In the genomic region with DNA sequence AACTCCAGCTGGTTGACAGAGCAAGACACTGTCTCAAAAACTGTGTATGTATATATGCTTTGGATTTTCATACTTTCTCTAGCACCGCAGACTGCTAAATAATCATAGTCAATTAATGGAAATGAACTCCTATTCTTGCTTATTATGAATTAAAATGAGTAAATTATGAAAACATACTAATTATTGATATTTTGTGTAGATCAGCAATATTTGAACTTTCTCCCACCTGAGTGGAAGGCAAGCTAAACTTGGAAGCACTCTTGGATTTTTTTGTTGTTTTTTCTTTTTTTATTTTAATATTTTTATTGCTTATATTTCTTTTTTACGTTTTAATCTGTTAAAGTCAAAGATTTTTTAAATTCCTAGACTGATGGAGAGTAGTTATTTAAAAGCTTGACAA, we compare ENCODE assay signal across 40 cellular contexts.
"Had no signal": no experiment of that assay in that cellular context is flagged by ENCODE, and none has a peak within 500 bp of the region (broad histone marks: within the 10 kb centered on the region; RNA-seq: fewer than 3 reads in every experiment).

No MANE protein-coding gene starts in this region.

- H3K9me3 ChIP-seq: adrenal gland, ascending aorta, body of pancreas, breast epithelium had no signal

- H3K27ac ChIP-seq: adrenal gland, ascending aorta, body of pancreas, brain microvascular endothelial cell, breast epithelium, cardiac muscle cell had no signal

- H3K9me3 Mint-ChIP-seq: activated naive CD4-positive, alpha-beta T cell treated with anti-CD3 and anti-CD28 coated beads for 36 hours; activated naive CD4-positive, alpha-beta T cell treated with anti-CD3 and anti-CD28 coated beads, Interleukin-2, amount 10 ng/mL, durations not matched to agents 7 days and 5 days; activated naive CD4-positive, alpha-beta T cell treated with anti-CD3 and anti-CD28 coated beads, Interleukin-2, amount 50 U/mL, for 24 hours; activated naive CD4-positive, alpha-beta T cell treated with anti-CD3 and anti-CD28 coated beads, Interleukin-2, amount 50 U/mL, for 72 hours; activated naive CD8-positive, alpha-beta T cell treated with anti-CD3 and anti-CD28 coated beads for 36 hours; activated naive CD8-positive, alpha-beta T cell treated with anti-CD3 and anti-CD28 coated beads, Interleukin-2, amount 10 ng/mL, durations not matched to agents 7 days and 5 days; activated naive CD8-positive, alpha-beta T cell treated with anti-CD3 and anti-CD28 coated beads, Interleukin-2, amount 50 U/mL, for 24 hours; activated T-cell treated with anti-CD3 and anti-CD28 coated beads, Interleukin-2, amount 50 U/mL, for 24 hours; activated T-cell treated with anti-CD3 and anti-CD28 coated beads, Interleukin-2, amount 50 U/mL, for 4 hours; activated T-cell treated with anti-CD3 and anti-CD28 coated beads, Interleukin-2, amount 50 U/mL, for 72 hours; activated T-helper 1 cell treated with anti-CD3 and anti-CD28 coated beads, Interleukin-12 subunit alpha, Interleukin-12 subunit beta, Interleukin-2, Interleukin-4 antibody, amounts not matched to agents 30 ng/mL and 10 ng/mL and 1 ng/mL, durations not matched to agents 14 hours and 24 hours and 36 hours; activated T-helper 17 cell treated with anti-CD3 and anti-CD28 coated beads, Interleukin-2, amount 50 U/mL, for 72 hours; activated T-helper 2 cell treated with anti-CD3 and anti-CD28 coated beads, Interferon-gamma antibody, Interleukin-2, Interleukin-4, amounts not matched to agents 10 μg/mL and 5 μg/mL and 100 μg/mL, durations not matched to agents 14 hours and 24 hours and 36 hours; central memory CD8-positive, alpha-beta T cell had no signal

- ATAC-seq: activated naive CD4-positive, alpha-beta T cell treated with anti-CD3 and anti-CD28 coated beads, Interleukin-2, amount 50 U/mL, for 72 hours; activated naive CD8-positive, alpha-beta T cell treated with anti-CD3 and anti-CD28 coated beads, Interleukin-2, amount 50 U/mL, for 24 hours; activated T-cell treated with anti-CD3 and anti-CD28 coated beads, Interleukin-2, amount 50 U/mL, for 4 hours; activated T-cell treated with anti-CD3 and anti-CD28 coated beads, Interleukin-2, amount 50 U/mL, for 72 hours; activated T-helper 17 cell treated with anti-CD3 and anti-CD28 coated beads, Interleukin-2, amount 50 U/mL, for 72 hours; body of pancreas had no signal

- DNase-seq: activated effector memory CD4-positive, alpha-beta T cell treated with anti-CD3 and anti-CD28 coated beads, Interleukin-2, amount 50 U/mL, for 16 hours; activated effector memory CD4-positive, alpha-beta T cell treated with Interleukin-2 at 50 U/mL for 16 hours; activated gamma-delta T cell; activated gamma-delta T cell treated with Interleukin-2 at 50 U/mL for 16 hours; activated naive CD4-positive, alpha-beta T cell; activated naive CD4-positive, alpha-beta T cell treated with anti-CD3 and anti-CD28 coated beads for 36 hours; activated naive CD4-positive, alpha-beta T cell treated with anti-CD3 and anti-CD28 coated beads, Interleukin-2, amount 10 ng/mL, durations not matched to agents 7 days and 5 days; activated naive CD4-positive, alpha-beta T cell treated with anti-CD3 and anti-CD28 coated beads, Interleukin-2, amount 50 U/mL, for 16 hours; activated naive CD4-positive, alpha-beta T cell treated with Interleukin-2 at 50 U/mL for 16 hours; activated naive CD8-positive, alpha-beta T cell treated with anti-CD3 and anti-CD28 coated beads for 36 hours; activated naive CD8-positive, alpha-beta T cell treated with anti-CD3 and anti-CD28 coated beads, Interleukin-2, amount 10 ng/mL, durations not matched to agents 7 days and 5 days; activated naive CD8-positive, alpha-beta T cell treated with anti-CD3 and anti-CD28 coated beads, Interleukin-2, amount 50 U/mL, for 24 hours; activated T-cell treated with anti-CD3 and anti-CD28 coated beads, Interleukin-2, amount 50 U/mL, for 1 hour; activated T-cell treated with anti-CD3 and anti-CD28 coated beads, Interleukin-2, amount 50 U/mL, for 24 hours; activated T-cell treated with anti-CD3 and anti-CD28 coated beads, Interleukin-2, amount 50 U/mL, for 4 hours; activated T-cell treated with anti-CD3 and anti-CD28 coated beads, Interleukin-2, amount 50 U/mL, for 48 hours; activated T-cell treated with anti-CD3 and anti-CD28 coated beads, Interleukin-2, amount 50 U/mL, for 72 hours; adrenal gland; amniotic stem cell; amygdala; anterior cingulate cortex; aorta; body of pancreas; brain microvascular endothelial cell; caudate nucleus; central memory CD4-positive, alpha-beta T cell; cerebellar nuclear complex had no signal

- H3K4me3 Mint-ChIP-seq: activated naive CD4-positive, alpha-beta T cell treated with anti-CD3 and anti-CD28 coated beads for 36 hours; activated naive CD4-positive, alpha-beta T cell treated with anti-CD3 and anti-CD28 coated beads, Interleukin-2, amount 10 ng/mL, durations not matched to agents 7 days and 5 days; activated naive CD4-positive, alpha-beta T cell treated with anti-CD3 and anti-CD28 coated beads, Interleukin-2, amount 50 U/mL, for 24 hours; activated naive CD8-positive, alpha-beta T cell; activated naive CD8-positive, alpha-beta T cell treated with anti-CD3 and anti-CD28 coated beads for 36 hours; activated naive CD8-positive, alpha-beta T cell treated with anti-CD3 and anti-CD28 coated beads, Interleukin-2, amount 10 ng/mL, durations not matched to agents 7 days and 5 days; activated naive CD8-positive, alpha-beta T cell treated with anti-CD3 and anti-CD28 coated beads, Interleukin-2, amount 50 U/mL, for 24 hours; activated T-cell treated with anti-CD3 and anti-CD28 coated beads, Interleukin-2, amount 50 U/mL, for 24 hours; activated T-cell treated with anti-CD3 and anti-CD28 coated beads, Interleukin-2, amount 50 U/mL, for 4 hours; activated T-cell treated with anti-CD3 and anti-CD28 coated beads, Interleukin-2, amount 50 U/mL, for 72 hours; activated T-helper 1 cell treated with anti-CD3 and anti-CD28 coated beads, Interleukin-12 subunit alpha, Interleukin-12 subunit beta, Interleukin-2, Interleukin-4 antibody, amounts not matched to agents 30 ng/mL and 10 ng/mL and 1 ng/mL, durations not matched to agents 14 hours and 24 hours and 36 hours; activated T-helper 17 cell treated with anti-CD3 and anti-CD28 coated beads, Interleukin-2, amount 50 U/mL, for 72 hours; brain; central memory CD8-positive, alpha-beta T cell had no signal

- H3K27ac Mint-ChIP-seq: activated naive CD4-positive, alpha-beta T cell treated with anti-CD3 and anti-CD28 coated beads for 36 hours; activated naive CD4-positive, alpha-beta T cell treated with anti-CD3 and anti-CD28 coated beads, Interleukin-2, amount 10 ng/mL, durations not matched to agents 7 days and 5 days; activated naive CD4-positive, alpha-beta T cell treated with anti-CD3 and anti-CD28 coated beads, Interleukin-2, amount 50 U/mL, for 24 hours; activated naive CD4-positive, alpha-beta T cell treated with anti-CD3 and anti-CD28 coated beads, Interleukin-2, amount 50 U/mL, for 72 hours; activated naive CD8-positive, alpha-beta T cell; activated naive CD8-positive, alpha-beta T cell treated with anti-CD3 and anti-CD28 coated beads for 36 hours; activated naive CD8-positive, alpha-beta T cell treated with anti-CD3 and anti-CD28 coated beads, Interleukin-2, amount 10 ng/mL, durations not matched to agents 7 days and 5 days; activated naive CD8-positive, alpha-beta T cell treated with anti-CD3 and anti-CD28 coated beads, Interleukin-2, amount 50 U/mL, for 24 hours; activated T-cell treated with anti-CD3 and anti-CD28 coated beads, Interleukin-2, amount 50 U/mL, for 24 hours; activated T-cell treated with anti-CD3 and anti-CD28 coated beads, Interleukin-2, amount 50 U/mL, for 72 hours; activated T-helper 1 cell treated with anti-CD3 and anti-CD28 coated beads, Interleukin-12 subunit alpha, Interleukin-12 subunit beta, Interleukin-2, Interleukin-4 antibody, amounts not matched to agents 30 ng/mL and 10 ng/mL and 1 ng/mL, durations not matched to agents 14 hours and 24 hours and 36 hours; activated T-helper 17 cell treated with anti-CD3 and anti-CD28 coated beads, Interleukin-2, amount 50 U/mL, for 72 hours; activated T-helper 2 cell treated with anti-CD3 and anti-CD28 coated beads, Interferon-gamma antibody, Interleukin-2, Interleukin-4, amounts not matched to agents 10 μg/mL and 5 μg/mL and 100 μg/mL, durations not matched to agents 14 hours and 24 hours and 36 hours; brain had no signal

- H3K36me3 ChIP-seq: adrenal gland, ascending aorta, brain microvascular endothelial cell, breast epithelium, cardiac muscle cell had no signal

- H3K36me3 Mint-ChIP-seq: activated naive CD4-positive, alpha-beta T cell treated with anti-CD3 and anti-CD28 coated beads, Interleukin-2, amount 10 ng/mL, durations not matched to agents 7 days and 5 days; activated naive CD4-positive, alpha-beta T cell treated with anti-CD3 and anti-CD28 coated beads, Interleukin-2, amount 50 U/mL, for 24 hours; activated naive CD4-positive, alpha-beta T cell treated with anti-CD3 and anti-CD28 coated beads, Interleukin-2, amount 50 U/mL, for 72 hours; activated naive CD8-positive, alpha-beta T cell; activated naive CD8-positive, alpha-beta T cell treated with anti-CD3 and anti-CD28 coated beads for 36 hours; activated naive CD8-positive, alpha-beta T cell treated with anti-CD3 and anti-CD28 coated beads, Interleukin-2, amount 10 ng/mL, durations not matched to agents 7 days and 5 days; brain had no signal

- FAIRE-seq: astrocyte, bronchial epithelial cell had no signal

- H3K4me1 Mint-ChIP-seq: activated naive CD4-positive, alpha-beta T cell treated with anti-CD3 and anti-CD28 coated beads, Interleukin-2, amount 10 ng/mL, durations not matched to agents 7 days and 5 days; activated naive CD4-positive, alpha-beta T cell treated with anti-CD3 and anti-CD28 coated beads, Interleukin-2, amount 50 U/mL, for 24 hours; activated naive CD8-positive, alpha-beta T cell treated with anti-CD3 and anti-CD28 coated beads for 36 hours; activated naive CD8-positive, alpha-beta T cell treated with anti-CD3 and anti-CD28 coated beads, Interleukin-2, amount 10 ng/mL, durations not matched to agents 7 days and 5 days; activated naive CD8-positive, alpha-beta T cell treated with anti-CD3 and anti-CD28 coated beads, Interleukin-2, amount 50 U/mL, for 24 hours; activated T-helper 17 cell treated with anti-CD3 and anti-CD28 coated beads, Interleukin-2, amount 50 U/mL, for 72 hours; brain; central memory CD8-positive, alpha-beta T cell had no signal

- H3K4me3 ChIP-seq: adrenal gland, ascending aorta, body of pancreas, breast epithelium, cardiac muscle cell had no signal

- H3K4me1 ChIP-seq: adrenal gland, ascending aorta, body of pancreas, breast epithelium had no signal

- H3K27me3 ChIP-seq: ascending aorta, body of pancreas, cardiac muscle cell had no signal
